In genomic region chr4:38237139-38237538, GRCh38 we compare ENCODE assay signal across 12 cellular contexts.
A peak's percentile ranks its signal among the peaks of the same experiment; 100 is the strongest.
DNase-seq lines count a peak whose midpoint lies in the region; ATAC-seq and TF ChIP-seq lines count a peak whose summit lies in the region.
"Had no signal": no experiment of that assay in that cellular context is flagged by ENCODE, and none has a peak within 500 bp of the region (broad histone marks: within the 10 kb centered on the region; RNA-seq: fewer than 3 reads in every experiment).

No MANE protein-coding gene starts in this region.

- no peak for TF ChIP-seq POLR2A in upper lobe of left lung (IDR thresholded peaks at IDR 0.05)

- H3K4me3 ChIP-seq in AG04449 (ENCODE audit: low read depth, low read length) (no peak overlapping the region), astrocyte of the cerebellum (ENCODE audit: low read depth, low read length) (no peak overlapping the region), foreskin fibroblast (ENCODE audit: low read depth in 1 of 2, low read length in 2 of 2) (no peak overlapping the region), upper lobe of left lung (no peak overlapping the region), left ventricle myocardium inferior (no peak overlapping the region)

- H3K4me1 ChIP-seq in upper lobe of left lung: no peaks in the 10 kb centered on the region
- no peaks in the 10 kb centered on the region for H3K4me1 ChIP-seq in left ventricle myocardium inferior

- intact Hi-C loops in left ventricle myocardium inferior (cut with micrococcal nuclease): no loop called here

- no peak for TF ChIP-seq EP300 in upper lobe of left lung (IDR thresholded peaks at IDR 0.05)

- CTCF ChIA-PET in AG04449 (lab: Yijun Ruan, JAX): interaction anchor here (1.5 kb wide), 1 partner anchor 8 kb away, joined by 3 read pairs; no protein-coding TSS in a partner anchor

- peak; percentile 53 for DNase-seq in AG04449 (ENCODE audit: low read depth, low spot score)
- peak; percentile 40 for DNase-seq in HT-29 (ENCODE audit: low spot score)
- peak; percentile 60 for DNase-seq in astrocyte of the cerebellum (ENCODE audit: low read depth)
- peak; percentile 39 to 49 for DNase-seq in foreskin fibroblast
- no peak for DNase-seq in SHP77 treated with DMSO at 0.1 percent for 48 hours (lab: John Stamatoyannopoulos, UW)
- DNase-seq in upper lobe of left lung: no peak
- no peak for DNase-seq in left ventricle myocardium inferior
- DNase-seq: AML-193; effector memory CD4-positive, alpha-beta T cell; NCI-H187 treated with DMSO at 0.1 percent for 48 hours; T1000 had no signal

- H3K27me3 ChIP-seq in upper lobe of left lung (no peaks in the 10 kb centered on the region), left ventricle myocardium inferior (ENCODE audit: low read depth) (no peaks in the 10 kb centered on the region)

- no peaks in the 10 kb centered on the region for H3K36me3 ChIP-seq in upper lobe of left lung
- H3K36me3 ChIP-seq in left ventricle myocardium inferior: no peaks in the 10 kb centered on the region

- TF ChIP-seq CTCF in AG04449 (IDR thresholded peaks at IDR 0.05; ENCODE audit: insufficient read depth, low read length, missing control alignments): peak; percentile 4
- TF ChIP-seq CTCF in astrocyte of the cerebellum (IDR thresholded peaks at IDR 0.05; ENCODE audit: low read depth, low read length, missing control alignments): no peak
- TF ChIP-seq CTCF in foreskin fibroblast (IDR thresholded peaks at IDR 0.05; ENCODE audit: low read depth, low read length): no peak
- no peak for TF ChIP-seq CTCF in upper lobe of left lung (IDR thresholded peaks at IDR 0.05)
- no peak for TF ChIP-seq CTCF in left ventricle myocardium inferior (IDR thresholded peaks at IDR 0.05; ENCODE audit: borderline replicate concordance)

- H3K27ac ChIP-seq in upper lobe of left lung: no peak overlapping the region
- no peak overlapping the region for H3K27ac ChIP-seq in left ventricle myocardium inferior (replicated peaks)

- WGBS in upper lobe of left lung, 2 donors: 58 to 63% methylated on average over 3 of the region's 3 CpGs

- no peak for ATAC-seq in upper lobe of left lung (ENCODE audit: low FRiP score in 2 of 2)
- ATAC-seq in HG02884 (IDR thresholded peaks at IDR 0.05; ENCODE audit: unreplicated experiment): no peak

- no peaks in the 10 kb centered on the region for H3K9me3 ChIP-seq in upper lobe of left lung
- H3K9me3 ChIP-seq in left ventricle myocardium inferior (replicated peaks): no peaks in the 10 kb centered on the region

- in situ Hi-C loops in astrocyte of the cerebellum (cut with HindIII; ENCODE audit: low sequenced_read_pairs): no loop called here

- POLR2A ChIA-PET in AG04449 (lab: Yijun Ruan, JAX): no interaction called here

Comparison
In these comparisons a context has a peak if more than half of its experiments do, and no peak if none do; other contexts are left out.
1. DNase-seq: peak in AG04449 (single experiment), HT-29 (single experiment), astrocyte of the cerebellum (single experiment) and foreskin fibroblast (2 of 2); none in SHP77 treated with DMSO at 0.1 percent for 48 hours (single experiment), upper lobe of left lung (0 of 2) and left ventricle myocardium inferior (single experiment).